In genomic region chr12:76183459-76184186, GRCh38 we compare ENCODE assay signal across 8 cellular contexts.
A peak's percentile ranks its signal among the peaks of the same experiment; 100 is the strongest.
DNase-seq lines count a peak whose midpoint lies in the region; ATAC-seq and FAIRE-seq lines count a peak whose summit lies in the region.

No MANE protein-coding gene starts in this region.

- peak; percentile 69 for DNase-seq in AG08396 (ENCODE audit: low spot score)
- peak; percentile 71 for DNase-seq in T-helper 2 cell treated with Interferon-gamma antibody and Interleukin-4, amounts not matched to agents 5 μg/mL and 100 μg/mL, for 36 hours (ENCODE audit: low spot score)
- DNase-seq in glomerular endothelial cell (ENCODE audit: extremely low read depth, low read depth, low spot score) = peak; percentile 96
- peak; percentile 16 to 51 for DNase-seq in stimulated activated naive CD8-positive, alpha-beta T cell treated with anti-CD3 and anti-CD28 coated beads, Interleukin-15, amount 100 ng/mL, for 72 hours
- DNase-seq in GM19239 (ENCODE audit: insufficient read length, low spot score) = no peak
- DNase-seq in NCI-H510A treated with DMSO at 0.1 percent for 48 hours (lab: John Stamatoyannopoulos, UW) = no peak

- no peak for FAIRE-seq in GM19239 (lab: Jason Lieb, UNC)

- peak overlapping the region; percentile 28 for H3K4me3 Mint-ChIP-seq in T-helper 2 cell treated with Interferon-gamma antibody and Interleukin-4, amounts not matched to agents 5 μg/mL and 100 μg/mL, for 36 hours
- H3K4me3 Mint-ChIP-seq in stimulated activated naive CD8-positive, alpha-beta T cell treated with anti-CD3 and anti-CD28 coated beads, Interleukin-15, amount 100 ng/mL, for 72 hours = no peak overlapping the region

- ATAC-seq in GM19023 (IDR thresholded peaks at IDR 0.05; ENCODE audit: unreplicated experiment) (peak; percentile 77), HG03097 (IDR thresholded peaks at IDR 0.05; ENCODE audit: low FRiP score, unreplicated experiment) (peak; percentile 79)
- peak; percentile 84 for ATAC-seq in stimulated activated naive CD8-positive, alpha-beta T cell treated with anti-CD3 and anti-CD28 coated beads, Interleukin-15, amount 100 ng/mL, for 72 hours

- peaks cover 20% of the 10 kb centered on the region for H3K4me1 Mint-ChIP-seq in T-helper 2 cell treated with Interferon-gamma antibody and Interleukin-4, amounts not matched to agents 5 μg/mL and 100 μg/mL, for 36 hours (ENCODE audit: low read depth)
- peaks cover 13% of the 10 kb centered on the region for H3K4me1 Mint-ChIP-seq in stimulated activated naive CD8-positive, alpha-beta T cell treated with anti-CD3 and anti-CD28 coated beads, Interleukin-15, amount 100 ng/mL, for 72 hours

- no peaks in the 10 kb centered on the region for H3K36me3 Mint-ChIP-seq in T-helper 2 cell treated with Interferon-gamma antibody and Interleukin-4, amounts not matched to agents 5 μg/mL and 100 μg/mL, for 36 hours (ENCODE audit: low read depth)

- no peaks in the 10 kb centered on the region for H3K9me3 Mint-ChIP-seq in T-helper 2 cell treated with Interferon-gamma antibody and Interleukin-4, amounts not matched to agents 5 μg/mL and 100 μg/mL, for 36 hours
- no peaks in the 10 kb centered on the region for H3K9me3 Mint-ChIP-seq in stimulated activated naive CD8-positive, alpha-beta T cell treated with anti-CD3 and anti-CD28 coated beads, Interleukin-15, amount 100 ng/mL, for 72 hours

- peaks cover 24% of the 10 kb centered on the region for H3K27me3 Mint-ChIP-seq in T-helper 2 cell treated with Interferon-gamma antibody and Interleukin-4, amounts not matched to agents 5 μg/mL and 100 μg/mL, for 36 hours (ENCODE audit: low read depth)
- H3K27me3 Mint-ChIP-seq in stimulated activated naive CD8-positive, alpha-beta T cell treated with anti-CD3 and anti-CD28 coated beads, Interleukin-15, amount 100 ng/mL, for 72 hours = peaks cover 53% of the 10 kb centered on the region

- H3K27ac Mint-ChIP-seq in T-helper 2 cell treated with Interferon-gamma antibody and Interleukin-4, amounts not matched to agents 5 μg/mL and 100 μg/mL, for 36 hours = no peak overlapping the region
- H3K27ac Mint-ChIP-seq in stimulated activated naive CD8-positive, alpha-beta T cell treated with anti-CD3 and anti-CD28 coated beads, Interleukin-15, amount 100 ng/mL, for 72 hours = no peak overlapping the region

Comparison
In these comparisons a context has a peak if more than half of its experiments do, and no peak if none do; other contexts are left out.
1. DNase-seq: peak in AG08396 (single experiment), T-helper 2 cell treated with Interferon-gamma antibody and Interleukin-4, amounts not matched to agents 5 μg/mL and 100 μg/mL, for 36 hours (single experiment), glomerular endothelial cell (single experiment) and stimulated activated naive CD8-positive, alpha-beta T cell treated with anti-CD3 and anti-CD28 coated beads, Interleukin-15, amount 100 ng/mL, for 72 hours (2 of 2); none in GM19239 (single experiment) and NCI-H510A treated with DMSO at 0.1 percent for 48 hours (single experiment).
2. Peak in every context shown above with its lines, with median percentiles within 50 percentile points of each other: ATAC-seq.